2 cellular contexts compared by ENCODE assay signal in the genomic region with DNA sequence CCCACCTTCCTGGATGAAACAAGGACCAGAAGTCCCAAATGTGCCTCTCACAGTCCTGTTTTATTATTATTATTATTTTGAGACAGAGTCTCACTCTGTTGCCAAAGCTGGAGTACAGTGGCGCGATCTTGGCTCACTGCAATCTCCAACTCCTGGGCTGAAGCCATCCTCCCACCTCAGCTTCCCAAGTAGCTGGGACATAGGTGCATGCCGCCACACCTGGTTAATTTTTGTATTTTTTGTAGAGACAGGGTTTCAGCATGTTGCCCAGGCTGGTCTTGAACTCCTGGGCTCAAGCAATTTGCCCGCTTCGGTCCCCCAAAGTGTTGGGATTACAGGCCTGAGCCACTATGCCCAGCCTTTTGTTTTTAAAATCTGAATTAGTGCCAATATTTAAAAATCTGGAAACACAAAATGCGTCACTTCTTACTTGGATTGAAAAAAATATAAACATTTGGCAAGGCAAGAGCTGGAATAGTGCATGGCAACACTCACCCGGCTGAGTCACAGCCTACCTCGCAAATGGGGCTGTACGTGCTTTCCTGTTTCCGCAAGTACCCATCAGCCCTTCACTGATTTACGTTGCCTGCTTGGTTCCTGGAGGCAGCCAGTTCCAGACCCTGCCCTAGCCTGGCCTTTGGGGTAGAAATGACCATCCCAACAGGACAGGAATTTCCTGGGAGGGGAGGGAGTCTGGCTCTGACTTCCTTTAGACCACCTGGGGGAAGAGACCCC.
A peak's percentile ranks its signal among the peaks of the same experiment; 100 is the strongest.
TF ChIP-seq lines count a peak whose summit lies in the region.

No MANE protein-coding gene starts in this region.

TF ChIP-seq in liver, 16 proteins besides CTCF, POLR2A, EP300 and RAD21:
- TF ChIP-seq HNF4A (conservative IDR thresholded peaks at IDR 0.05) (no peak), RXRA (IDR thresholded peaks at IDR 0.05) (no peak), JUND (IDR thresholded peaks at IDR 0.05) (peak in 1 of 2 donors; percentile 29), HNF4G (IDR thresholded peaks at IDR 0.05) (no peak), TAF1 (conservative IDR thresholded peaks at IDR 0.05) (no peak), GABPA (IDR thresholded peaks at IDR 0.05 in 1 of 2, conservative IDR thresholded peaks at IDR 0.05 in 1 of 2) (no peak), FOXA2 (IDR thresholded peaks at IDR 0.05) (no peak), REST (IDR thresholded peaks at IDR 0.05) (no peak), FOXA1 (IDR thresholded peaks at IDR 0.05) (no peak), YY1 (IDR thresholded peaks at IDR 0.05) (no peak), EGR1 (IDR thresholded peaks at IDR 0.05; ENCODE audit: low read depth in 2 of 2) (no peak), MAX (IDR thresholded peaks at IDR 0.05) (no peak), ZBTB33 (IDR thresholded peaks at IDR 0.05) (no peak), SP1 (IDR thresholded peaks at IDR 0.05) (peak; percentile 22), NR2F2 (IDR thresholded peaks at IDR 0.05) (peak; percentile 16)
- TF ChIP-seq, protein P1, sequence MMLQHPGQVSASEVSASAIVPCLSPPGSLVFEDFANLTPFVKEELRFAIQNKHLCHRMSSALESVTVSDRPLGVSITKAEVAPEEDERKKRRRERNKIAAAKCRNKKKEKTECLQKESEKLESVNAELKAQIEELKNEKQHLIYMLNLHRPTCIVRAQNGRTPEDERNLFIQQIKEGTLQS (IDR thresholded peaks at IDR 0.05): no peak

TF ChIP-seq in HepG2, 621 proteins besides CTCF, POLR2A, EP300 and RAD21:
- TF ChIP-seq BCL6 (CRISPR knock-in tag; IDR thresholded peaks at IDR 0.05) (no peak), FOXA3 (CRISPR knock-in tag; IDR thresholded peaks at IDR 0.05) (no peak), HIVEP1 (CRISPR knock-in tag; IDR thresholded peaks at IDR 0.05) (no peak), ARNTL (CRISPR knock-in tag; IDR thresholded peaks at IDR 0.05) (no peak), ZNF296 (CRISPR knock-in tag; conservative IDR thresholded peaks at IDR 0.05) (no peak), STAT5B (CRISPR knock-in tag; IDR thresholded peaks at IDR 0.05) (no peak), KDM1A (CRISPR knock-in tag; IDR thresholded peaks at IDR 0.05) (no peak), ZNF143 (CRISPR knock-in tag; IDR thresholded peaks at IDR 0.05) (no peak), SAFB2 (CRISPR knock-in tag; IDR thresholded peaks at IDR 0.05; ENCODE audit: borderline replicate concordance, low read depth) (no peak)
